In the genomic region with DNA sequence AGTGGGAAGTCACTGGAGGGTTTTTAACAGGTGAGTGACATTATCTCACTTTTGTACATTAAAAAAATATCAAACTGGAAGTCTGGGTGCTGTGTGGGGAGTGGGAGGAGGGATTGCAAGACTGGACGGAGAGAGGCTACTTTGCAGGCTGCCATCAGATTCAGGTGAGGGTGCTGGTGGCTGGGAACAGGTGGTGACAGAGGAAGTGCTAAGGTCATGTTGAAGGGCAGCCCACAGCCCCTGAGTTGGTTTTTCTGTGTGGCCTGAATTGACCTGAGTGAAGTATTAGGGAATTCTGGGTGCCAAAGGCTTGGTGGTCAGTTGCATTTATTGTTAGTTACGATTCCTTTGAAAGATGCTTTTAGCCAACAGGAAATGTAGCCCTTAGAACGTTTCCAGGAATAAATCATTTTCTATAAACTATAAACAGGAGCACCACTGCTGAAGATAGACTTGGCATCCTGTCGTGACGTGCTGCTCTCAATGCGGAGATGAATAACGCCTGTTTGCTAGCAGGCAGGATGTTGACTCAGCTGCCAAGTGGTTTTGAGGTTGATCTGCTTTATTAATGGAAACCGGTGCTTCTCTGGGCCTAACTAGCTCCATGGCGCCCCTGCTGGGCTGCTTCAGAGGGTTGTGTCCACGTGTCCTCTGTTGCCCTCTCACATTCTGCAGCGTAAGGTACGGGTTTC, we compare ENCODE assay signal across 9 cellular contexts.
DNase-seq lines count a peak whose midpoint lies in the region; ATAC-seq and TF ChIP-seq lines count a peak whose summit lies in the region.
"Had no signal": no experiment of that assay in that cellular context is flagged by ENCODE, and none has a peak within 500 bp of the region (broad histone marks: within the 10 kb centered on the region; RNA-seq: fewer than 3 reads in every experiment).

No MANE protein-coding gene starts in this region.

- no peaks in the 10 kb centered on the region for H3K27me3 Mint-ChIP-seq in T-helper 17 cell

- no peak overlapping the region for H2AFZ ChIP-seq in neural cell (ENCODE audit: low read depth, low read length)

- no peaks in the 10 kb centered on the region for H3K4me1 ChIP-seq in suprapubic skin
- H3K4me1 ChIP-seq: Peyer's patch had no signal

- H3K27me3 ChIP-seq in neural cell (ENCODE audit: insufficient read depth, low read depth, low read length) (no peaks in the 10 kb centered on the region), suprapubic skin (no peaks in the 10 kb centered on the region)
- H3K27me3 ChIP-seq: Peyer's patch had no signal

- H3K9ac ChIP-seq in neural cell (ENCODE audit: low read length), result no peak overlapping the region

- H3K4me3 ChIP-seq in choroid plexus epithelial cell (ENCODE audit: low read depth, low read length), result no peak overlapping the region
- no peak overlapping the region for H3K4me3 ChIP-seq in neural cell (ENCODE audit: low read length)
- H3K4me3 ChIP-seq in suprapubic skin, result no peak overlapping the region
- H3K4me3 ChIP-seq: Peyer's patch had no signal

- TF ChIP-seq EP300 in neural cell (conservative IDR thresholded peaks at IDR 0.05; ENCODE audit: poor library complexity, severe bottlenecking) (no peak), suprapubic skin (IDR thresholded peaks at IDR 0.05) (no peak)

- H3K9me3 ChIP-seq in T-helper 17 cell (ENCODE audit: control insufficient read depth, low read length, poor library complexity, severe bottlenecking) (no peaks in the 10 kb centered on the region), neural cell (ENCODE audit: low read length) (no peaks in the 10 kb centered on the region), suprapubic skin (no peaks in the 10 kb centered on the region)
- H3K9me3 ChIP-seq: Peyer's patch had no signal

- no peaks in the 10 kb centered on the region for H3K79me2 ChIP-seq in neural cell (replicated peaks; ENCODE audit: insufficient read depth, low read length)

- TF ChIP-seq POLR2A in suprapubic skin (IDR thresholded peaks at IDR 0.05), result no peak

- no peaks in the 10 kb centered on the region for H3K36me3 ChIP-seq in neural cell (ENCODE audit: insufficient read depth, low read length)
- no peaks in the 10 kb centered on the region for H3K36me3 ChIP-seq in suprapubic skin
- H3K36me3 ChIP-seq: Peyer's patch had no signal

- H3K4me2 ChIP-seq in neural cell (ENCODE audit: low read length), result no peak overlapping the region

- H3K36me3 Mint-ChIP-seq in T-helper 17 cell (ENCODE audit: low read depth), result no peaks in the 10 kb centered on the region

- H3K4me1 Mint-ChIP-seq in T-helper 17 cell, result peaks cover 7% of the 10 kb centered on the region

- no peaks in the 10 kb centered on the region for H4K20me1 ChIP-seq in neural cell (ENCODE audit: insufficient read depth)

- H3K27ac ChIP-seq in neural cell (ENCODE audit: low read length), result no peak overlapping the region
- no peak overlapping the region for H3K27ac ChIP-seq in suprapubic skin
- H3K27ac ChIP-seq: Peyer's patch had no signal

- peak overlapping the region; percentile 91 for H3K27ac Mint-ChIP-seq in T-helper 17 cell

- WGBS in suprapubic skin, result 16% methylated on average over 12 of the region's 12 CpGs

- ATAC-seq in GM21619 (IDR thresholded peaks at IDR 0.05; ENCODE audit: unreplicated experiment) (peak; percentile 85), T-helper 17 cell (peak; percentile 95)

- TF ChIP-seq RAD21 in neural cell (conservative IDR thresholded peaks at IDR 0.05), result no peak

- H3K4me3 Mint-ChIP-seq in T-helper 17 cell, result no peak overlapping the region

- no peaks in the 10 kb centered on the region for H3F3A ChIP-seq in neural cell (ENCODE audit: insufficient read depth, low read length, poor library complexity, severe bottlenecking)

- no peaks in the 10 kb centered on the region for H3K9me2 ChIP-seq in neural cell (ENCODE audit: insufficient read depth, low read length)

- DNase-seq in COLO668 (lab: John Stamatoyannopoulos, UW; ENCODE audit: unreplicated experiment) (peak; percentile 93), NAMALWA (ENCODE audit: low spot score) (peak; percentile 52), T-helper 17 cell (peak; percentile 12 to 43 (median 33)), choroid plexus epithelial cell (ENCODE audit: low read depth) (peak; percentile 96), C1 segment of cervical spinal cord (lab: John Stamatoyannopoulos, UW) (no peak), suprapubic skin (ENCODE audit: low spot score in 2 of 2) (no peak)

- TF ChIP-seq CTCF in choroid plexus epithelial cell (conservative IDR thresholded peaks at IDR 0.05; ENCODE audit: low read depth, low read length), result peak; percentile 82
- peak; percentile 32 for TF ChIP-seq CTCF in neural cell (IDR thresholded peaks at IDR 0.05; ENCODE audit: poor library complexity, severe bottlenecking)
- no peak for TF ChIP-seq CTCF in suprapubic skin (IDR thresholded peaks at IDR 0.05)

TF ChIP-seq in neural cell, 6 proteins besides CTCF, POLR2A, EP300 and RAD21:
- TF ChIP-seq POLR2AphosphoS5 (IDR thresholded peaks at IDR 0.05) (peak; percentile 11), SMC3 (conservative IDR thresholded peaks at IDR 0.05; ENCODE audit: poor library complexity) (no peak)

Comparison
In these comparisons a context has a peak if more than half of its experiments do, and no peak if none do; other contexts are left out.
1. DNase-seq: peak in COLO668 (single experiment), NAMALWA (single experiment), T-helper 17 cell (3 of 3) and choroid plexus epithelial cell (single experiment); none in C1 segment of cervical spinal cord (0 of 14) and suprapubic skin (0 of 2).
2. CTCF ChIP-seq: peak in choroid plexus epithelial cell (single experiment) and neural cell (single experiment); none in suprapubic skin (0 of 2).